8 cellular contexts compared by ENCODE assay signal in genomic region chr3:85821130-85821756, GRCh38.
DNase-seq lines count a peak whose midpoint lies in the region; ATAC-seq, FAIRE-seq and TF ChIP-seq lines count a peak whose summit lies in the region.

No MANE protein-coding gene starts in this region.

- in situ Hi-C loops in mammary epithelial cell (cut with MboI; ENCODE audit: low sequenced_read_pairs in 2 of 2): loop anchor here (10.0 kb wide), 2 partner anchors 744 to 754 kb away; no protein-coding TSS in a partner anchor

- H4K20me1 ChIP-seq in mammary epithelial cell (ENCODE audit: insufficient read depth, low read length): no peaks in the 10 kb centered on the region

- peak; percentile 54 to 75 (median 62) for ATAC-seq in pancreas
- no peak for ATAC-seq in GM21381 (IDR thresholded peaks at IDR 0.05; ENCODE audit: unreplicated experiment)

- H3K9me3 ChIP-seq in mammary epithelial cell (replicated peaks; ENCODE audit: insufficient read depth, low read length) (no peaks in the 10 kb centered on the region), pancreas (no peaks in the 10 kb centered on the region)

- no peak overlapping the region for H3K4me2 ChIP-seq in mammary epithelial cell (ENCODE audit: insufficient read depth, low read depth, low read length)

- POLR2A ChIA-PET in HEK293T (lab: Yijun Ruan, JAX): no interaction called here

- 64% methylated on average over 1 of the region's 1 CpG for WGBS in mammary epithelial cell (ENCODE audit: low coverage, missing lambda C conversion rate)
- WGBS in pancreas, 2 donors: 21 to 41% methylated on average over 1 of the region's 1 CpG

- H3K27ac ChIP-seq in mammary epithelial cell (ENCODE audit: insufficient read depth, low read depth, low read length): no peak overlapping the region
- H3K27ac ChIP-seq in pancreas: no peak overlapping the region

- intact Hi-C loops in mammary epithelial cell (cut with micrococcal nuclease) (loop anchor here (2.0 kb wide), 1 partner anchor 742 kb away; no protein-coding TSS in a partner anchor), pancreas (cut with DNase I) (no loop called here)

- FAIRE-seq in pancreas (lab: Jason Lieb, UNC): no peak

- H3K36me3 ChIP-seq in mammary epithelial cell (ENCODE audit: insufficient read depth, low read length): no peaks in the 10 kb centered on the region
- no peaks in the 10 kb centered on the region for H3K36me3 ChIP-seq in pancreas

- CTCF ChIA-PET in HEK293T (lab: Yijun Ruan, JAX) (interaction anchor here (0.6 to 1.2 kb wide), 2 partner anchors 9 to 273 kb away, joined by 3 read pairs; no protein-coding TSS in a partner anchor), mammary epithelial cell (lab: Charles Lee; ENCODE audit: low non-redundant PET) (no interaction called here)

- H3K4me1 ChIP-seq in mammary epithelial cell (ENCODE audit: insufficient read depth, low read length) (no peaks in the 10 kb centered on the region), pancreas (no peaks in the 10 kb centered on the region)

- DNase-seq in GM12864 (ENCODE audit: low read depth) (peak; percentile 3), HEK293T (ENCODE audit: extremely low spot score) (peak; percentile 49), NCI-H146 treated with DMSO at 0.1 percent for 48 hours (lab: John Stamatoyannopoulos, UW; ENCODE audit: unreplicated experiment) (peak; percentile 45), mammary epithelial cell (peak; percentile 14), pancreas (peak in 2 of 6 donors; percentile 9 to 24), GDM1 (lab: John Stamatoyannopoulos, UW) (no peak)
- DNase-seq in stimulated activated CD4-positive, alpha-beta T cell treated with anti-CD3 and anti-CD28 coated beads, Interleukin-12 subunit alpha, Interleukin-12 subunit beta, amount 100 ng/mL, for 4 hours: no peak

- H3K27me3 ChIP-seq in mammary epithelial cell (ENCODE audit: insufficient read depth, low read length) (no peaks in the 10 kb centered on the region), pancreas (no peaks in the 10 kb centered on the region)

- TF ChIP-seq CTCF in GM12864 (IDR thresholded peaks at IDR 0.05; ENCODE audit: low read depth, low read length, missing control alignments): peak; percentile 71
- TF ChIP-seq CTCF in mammary epithelial cell (conservative IDR thresholded peaks at IDR 0.05 in 1 of 2, IDR thresholded peaks at IDR 0.05 in 1 of 2; ENCODE audit: extremely low read depth in 1 of 2, insufficient read depth in 1 of 2, low read depth in 1 of 2, low read length in 2 of 2): peak; percentile 64 to 76
- TF ChIP-seq CTCF in pancreas (IDR thresholded peaks at IDR 0.05): peak in 3 of 4 donors; percentile 27 to 39 (median 36)

- H3K79me2 ChIP-seq in mammary epithelial cell (ENCODE audit: insufficient read depth, low read length): no peaks in the 10 kb centered on the region

- no peak overlapping the region for H2AFZ ChIP-seq in mammary epithelial cell (ENCODE audit: low read depth, low read length)

- H3K9ac ChIP-seq in mammary epithelial cell (ENCODE audit: insufficient read depth, low read length): no peak overlapping the region

- H3K4me3 ChIP-seq in GM12864 (ENCODE audit: low read depth, low read length) (no peak overlapping the region), mammary epithelial cell (replicated peaks in 1 of 3; ENCODE audit: insufficient read depth in 1 of 3, low read depth in 2 of 3, low read length in 3 of 3) (no peak overlapping the region), pancreas (no peak overlapping the region)

- BruUV-seq in mammary epithelial cell (replicated peaks; lab: Mats Ljungman, UMichigan): no TSS peak

- dilution Hi-C loops in mammary epithelial cell (cut with HindIII; ENCODE audit: low sequenced_read_pairs): no loop called here

TF ChIP-seq in HEK293T, 16 proteins besides CTCF, POLR2A, EP300 and RAD21:
- TF ChIP-seq FOXK2 (IDR thresholded peaks at IDR 0.05) (no peak), CTBP1 (IDR thresholded peaks at IDR 0.05; ENCODE audit: borderline replicate concordance) (no peak), ARNT (IDR thresholded peaks at IDR 0.05) (no peak), NFRKB (IDR thresholded peaks at IDR 0.05) (no peak), TARDBP (IDR thresholded peaks at IDR 0.05) (no peak), SP1 (IDR thresholded peaks at IDR 0.05) (no peak), BHLHE40 (IDR thresholded peaks at IDR 0.05; ENCODE audit: borderline replicate concordance) (no peak), LEF1 (IDR thresholded peaks at IDR 0.05; ENCODE audit: borderline replicate concordance) (no peak), FOXM1 (IDR thresholded peaks at IDR 0.05; ENCODE audit: borderline replicate concordance) (no peak), L3MBTL2 (conservative IDR thresholded peaks at IDR 0.05) (no peak), ELF4 (IDR thresholded peaks at IDR 0.05) (no peak), HDGF (IDR thresholded peaks at IDR 0.05; ENCODE audit: borderline replicate concordance) (no peak), ZNF384 (IDR thresholded peaks at IDR 0.05) (no peak), SUZ12 (IDR thresholded peaks at IDR 0.05) (no peak)
- TF ChIP-seq, protein P1, sequence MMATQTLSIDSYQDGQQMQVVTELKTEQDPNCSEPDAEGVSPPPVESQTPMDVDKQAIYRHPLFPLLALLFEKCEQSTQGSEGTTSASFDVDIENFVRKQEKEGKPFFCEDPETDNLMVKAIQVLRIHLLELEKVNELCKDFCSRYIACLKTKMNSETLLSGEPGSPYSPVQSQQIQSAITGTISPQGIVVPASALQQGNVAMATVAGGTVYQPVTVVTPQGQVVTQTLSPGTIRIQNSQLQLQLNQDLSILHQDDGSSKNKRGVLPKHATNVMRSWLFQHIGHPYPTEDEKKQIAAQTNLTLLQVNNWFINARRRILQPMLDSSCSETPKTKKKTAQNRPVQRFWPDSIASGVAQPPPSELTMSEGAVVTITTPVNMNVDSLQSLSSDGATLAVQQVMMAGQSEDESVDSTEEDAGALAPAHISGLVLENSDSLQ (IDR thresholded peaks at IDR 0.05): no peak

Comparison
In these comparisons a context has a peak if more than half of its experiments do, and no peak if none do; other contexts are left out.
1. DNase-seq: peak in GM12864 (single experiment), HEK293T (single experiment), NCI-H146 treated with DMSO at 0.1 percent for 48 hours (single experiment) and mammary epithelial cell (single experiment); none in stimulated activated CD4-positive, alpha-beta T cell treated with anti-CD3 and anti-CD28 coated beads, Interleukin-12 subunit alpha, Interleukin-12 subunit beta, amount 100 ng/mL, for 4 hours (single experiment) and GDM1 (single experiment).
2. Peak in every context shown above with its lines, with median percentiles within 50 percentile points of each other: CTCF ChIP-seq.